Comparison of ENCODE assay signal across 19 cellular contexts in genomic region chr12:80121661-80122060, GRCh38. TPM values are rescaled to one million over a fixed set of nuclear protein-coding genes. Genes with fewer than 3 reads are reported as not detected.
DNase-seq lines count a peak whose midpoint lies in the region; ATAC-seq and TF ChIP-seq lines count a peak whose summit lies in the region.
"Had no signal": no experiment of that assay in that cellular context is flagged by ENCODE, and none has a peak within 500 bp of the region (broad histone marks: within the 10 kb centered on the region; RNA-seq: fewer than 3 reads in every experiment).

No MANE protein-coding gene starts in this region.

- peaks cover 12% of the 10 kb centered on the region for H3K4me1 ChIP-seq in neural progenitor cell

- no peak for ATAC-seq in GM18870 (IDR thresholded peaks at IDR 0.05; ENCODE audit: unreplicated experiment)
- ATAC-seq: HCT116, HepG2 had no signal

- H3K4me2 ChIP-seq in neural progenitor cell: no peak overlapping the region

- no peaks in the 10 kb centered on the region for H4K20me1 ChIP-seq in neural progenitor cell (ENCODE audit: low read depth)

- no peak overlapping the region for H3K4me3 Mint-ChIP-seq in neural progenitor cell
- H3K4me3 Mint-ChIP-seq: B cell, CD14-positive monocyte had no signal

- H3F3A ChIP-seq in neural progenitor cell (ENCODE audit: low read depth): no peaks in the 10 kb centered on the region

- H3K36me3 ChIP-seq in neural progenitor cell: no peaks in the 10 kb centered on the region

- H3K9me3 Mint-ChIP-seq in neural progenitor cell: no peaks in the 10 kb centered on the region

- H3K4me3 ChIP-seq in AG10803 (ENCODE audit: low read length): no peak overlapping the region
- no peak overlapping the region for H3K4me3 ChIP-seq in neural progenitor cell

- H3K9me3 ChIP-seq in neural progenitor cell (ENCODE audit: low read depth): no peaks in the 10 kb centered on the region

- no peak overlapping the region for H2AFZ ChIP-seq in neural progenitor cell (replicated peaks)

- no peaks in the 10 kb centered on the region for H3K79me2 ChIP-seq in neural progenitor cell (ENCODE audit: low read depth)

- no peaks in the 10 kb centered on the region for H3K27me3 ChIP-seq in neural progenitor cell

- peaks cover 11% of the 10 kb centered on the region for H3K4me1 Mint-ChIP-seq in neural progenitor cell
- H3K4me1 Mint-ChIP-seq: B cell, CD14-positive monocyte had no signal

- H3K27ac ChIP-seq in neural progenitor cell: no peak overlapping the region
- H3K27ac ChIP-seq: HL-60 had no signal

- no peak for TF ChIP-seq CTCF in AG10803 (conservative IDR thresholded peaks at IDR 0.05; ENCODE audit: low read length)
- no peak for TF ChIP-seq CTCF in neural progenitor cell (IDR thresholded peaks at IDR 0.05)

- H3K9ac ChIP-seq in neural progenitor cell: no peak overlapping the region

- DNase-seq in AG10803 (ENCODE audit: low read depth) (peak; percentile 61), amniotic epithelial cell (ENCODE audit: low read depth) (peak; percentile 26), fibroblast of peridontal ligament (ENCODE audit: extremely low read depth) (peak; percentile 7), neural progenitor cell (ENCODE audit: low spot score) (no peak), DMS53 (lab: John Stamatoyannopoulos, UW) (no peak), NCI-H2107 (lab: John Stamatoyannopoulos, UW) (no peak)
- DNase-seq: MM.1S, NCI-H1048, NCI-H1417 treated with DMSO at 0.1 percent for 48 hours, NCI-H187, NCI-H446 treated with DMSO at 0.1 percent for 48 hours, NCI-H526 treated with DMSO at 0.1 percent for 48 hours, SIG-M5 had no signal

- peak overlapping the region; percentile 5 for H3K27ac Mint-ChIP-seq in neural progenitor cell
- H3K27ac Mint-ChIP-seq: B cell, CD14-positive monocyte had no signal

- no peaks in the 10 kb centered on the region for H3K36me3 Mint-ChIP-seq in neural progenitor cell
- H3K36me3 Mint-ChIP-seq: CD14-positive monocyte had no signal

- H3K27me3 Mint-ChIP-seq in neural progenitor cell (ENCODE audit: insufficient read depth, low read depth): no peaks in the 10 kb centered on the region

RNA-seq across cellular contexts. Expression of gene OTOGL, which starts 22.3 kb away (rescaled TPM):
- 0.13 and 0.77 TPM in 2 replicates for total RNA-seq in neural progenitor cell (ENCODE audit: low replicate concordance)
- total RNA-seq: B cell, HepG2 had no signal

Comparison
In these comparisons a context has a peak if more than half of its experiments do, and no peak if none do; other contexts are left out.
1. DNase-seq: peak in AG10803 (single experiment), amniotic epithelial cell (single experiment) and fibroblast of peridontal ligament (single experiment); none in neural progenitor cell (single experiment), DMS53 (single experiment) and NCI-H2107 (single experiment).